Comparison of ENCODE assay signal across 27 cellular contexts in the genomic region with DNA sequence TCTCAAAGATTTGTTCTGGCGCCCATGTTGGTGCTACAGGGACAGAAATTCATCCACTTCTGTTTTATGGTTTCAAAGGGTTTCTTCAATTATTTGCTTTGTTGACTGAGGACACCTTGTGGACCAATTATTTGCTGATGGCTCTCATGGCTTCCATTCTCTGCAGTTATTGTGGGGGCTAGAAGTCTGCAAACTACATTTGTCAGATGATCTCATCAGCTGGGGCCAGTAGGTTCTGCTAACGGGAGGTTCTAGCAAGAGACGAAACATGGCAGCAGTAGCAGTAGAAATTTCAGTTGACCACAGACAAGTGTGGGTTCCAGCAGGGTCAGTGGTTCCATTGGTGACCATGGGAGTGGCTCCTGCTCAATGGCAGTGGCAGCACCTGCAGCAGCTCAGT.
"Had no signal": no experiment of that assay in that cellular context is flagged by ENCODE, and none has a peak within 500 bp of the region (broad histone marks: within the 10 kb centered on the region; RNA-seq: fewer than 3 reads in every experiment).

No MANE protein-coding gene starts in this region.

- H3K27ac ChIP-seq: brain microvascular endothelial cell, coronary artery, gastrocnemius medialis, parathyroid adenoma, psoas muscle, suprapubic skin, tibial artery, WERI-Rb-1 had no signal

- DNase-seq: activated CD4-positive, alpha-beta memory T cell treated with anti-CD3 and anti-CD28 coated beads, Interleukin-2, amount 10 ng/mL, durations not matched to agents 7 days and 5 days; activated CD4-positive, alpha-beta T cell treated with anti-CD3 and anti-CD28 coated beads, Interleukin-2, amount 10 ng/mL, durations not matched to agents 7 days and 5 days; activated gamma-delta T cell treated with Interleukin-2 at 50 U/mL for 16 hours; activated naive CD4-positive, alpha-beta T cell treated with anti-CD3 and anti-CD28 coated beads, Interleukin-2, amount 50 U/mL, for 16 hours; activated T-cell treated with anti-CD3 and anti-CD28 coated beads, Interleukin-2, amount 50 U/mL, for 4 hours; amniotic stem cell; brain microvascular endothelial cell; dorsolateral prefrontal cortex; effector memory CD4-positive, alpha-beta T cell; gastrocnemius medialis; hippocampal formation; left cardiac atrium; mammary epithelial cell; naive B cell; nucleus accumbens; psoas muscle; stimulated activated CD4-positive, alpha-beta T cell treated with anti-CD3 and anti-CD28 coated beads, Interleukin-15, amount 100 ng/mL, for 24 hours; stimulated activated CD4-positive, alpha-beta T cell treated with anti-CD3 and anti-CD28 coated beads, Interleukin-2, amount 100 ng/mL, for 24 hours; stimulated activated naive CD4-positive, alpha-beta T cell; T1000; tibial artery; WERI-Rb-1 had no signal

- H3K9me3 ChIP-seq: gastrocnemius medialis, psoas muscle, suprapubic skin, tibial artery had no signal

- H3K9ac ChIP-seq: parathyroid adenoma had no signal

- H3K4me1 ChIP-seq: gastrocnemius medialis, parathyroid adenoma, psoas muscle, tibial artery had no signal

- H3K79me2 ChIP-seq: parathyroid adenoma had no signal

- H3K36me3 ChIP-seq: brain microvascular endothelial cell, gastrocnemius medialis, suprapubic skin, tibial artery, WERI-Rb-1 had no signal

- H3K4me3 ChIP-seq: coronary artery, dorsolateral prefrontal cortex, gastrocnemius medialis, psoas muscle, suprapubic skin, tibial artery had no signal

- FAIRE-seq: astrocyte, keratinocyte had no signal

- H2AFZ ChIP-seq: parathyroid adenoma had no signal
